Comparison of ENCODE assay signal across 8 cellular contexts in genomic region chr17:1709403-1709891, GRCh38. TPM values are rescaled to one million over a fixed set of nuclear protein-coding genes. Genes with fewer than 3 reads are reported as not detected.
DNase-seq lines count a peak whose midpoint lies in the region; ATAC-seq and TF ChIP-seq lines count a peak whose summit lies in the region.

No MANE protein-coding gene starts in this region.

- peak overlapping the region; percentile 88 for H3K4me3 ChIP-seq in urinary bladder (ENCODE audit: low read depth, low read length)

- H3K27ac Mint-ChIP-seq in activated naive CD4-positive, alpha-beta T cell treated with anti-CD3 and anti-CD28 coated beads, Interleukin-2, amount 50 U/mL, for 72 hours, result no peak overlapping the region
- no peak overlapping the region for H3K27ac Mint-ChIP-seq in dendritic cell treated with granulocyte-macrophage colony-stimulating factor and Interleukin-4, amounts not matched to agents 40 ng/mL and 50 ng/mL, for 4 days
- H3K27ac Mint-ChIP-seq in memory B cell, result no peak overlapping the region

- peaks cover 35% of the 10 kb centered on the region for H3K27me3 Mint-ChIP-seq in dendritic cell treated with granulocyte-macrophage colony-stimulating factor and Interleukin-4, amounts not matched to agents 40 ng/mL and 50 ng/mL, for 4 days
- H3K27me3 Mint-ChIP-seq in memory B cell, result peaks cover 28% of the 10 kb centered on the region

- DNase-seq in activated naive CD4-positive, alpha-beta T cell treated with anti-CD3 and anti-CD28 coated beads, Interleukin-2, amount 50 U/mL, for 72 hours (ENCODE audit: low spot score in 2 of 2), result no peak
- no peak for DNase-seq in activated naive CD4-positive, alpha-beta T cell treated with anti-CD3 and anti-CD28 coated beads, Interleukin-2, amount 50 U/mL, for 16 hours
- DNase-seq in memory B cell (ENCODE audit: low spot score in 2 of 2) (no peak), GM10266 (ENCODE audit: extremely low spot score) (no peak), NCI-H2196 (lab: John Stamatoyannopoulos, UW; ENCODE audit: unreplicated experiment) (no peak), GM13976 (ENCODE audit: low spot score) (no peak)

- WGBS in urinary bladder, result 8% methylated on average over 13 of the region's 13 CpGs

- H3K4me3 Mint-ChIP-seq in dendritic cell treated with granulocyte-macrophage colony-stimulating factor and Interleukin-4, amounts not matched to agents 40 ng/mL and 50 ng/mL, for 4 days, result peak overlapping the region; percentile 77
- peak overlapping the region; percentile 30 for H3K4me3 Mint-ChIP-seq in memory B cell

- H3K4me1 ChIP-seq in urinary bladder (ENCODE audit: insufficient read depth), result no peaks in the 10 kb centered on the region

- TF ChIP-seq CTCF in GM10266 (IDR thresholded peaks at IDR 0.05; ENCODE audit: control insufficient read depth, insufficient read depth, low read depth, missing control alignments) (no peak), GM13976 (IDR thresholded peaks at IDR 0.05; ENCODE audit: borderline replicate concordance, control extremely low read depth, extremely low read depth, insufficient read depth, missing control alignments) (no peak)

- in situ Hi-C loops in GM13976 (cut with MboI; ENCODE audit: low sequenced_read_pairs, unreplicated experiment), result loop anchor here (25.0 kb wide), 1 partner anchor 328 kb away; the partner anchor contains the start of genes DPH1, OVCA2 and RTN4RL1

- no peaks in the 10 kb centered on the region for H3K9me3 Mint-ChIP-seq in activated naive CD4-positive, alpha-beta T cell treated with anti-CD3 and anti-CD28 coated beads, Interleukin-2, amount 50 U/mL, for 72 hours
- H3K9me3 Mint-ChIP-seq in dendritic cell treated with granulocyte-macrophage colony-stimulating factor and Interleukin-4, amounts not matched to agents 40 ng/mL and 50 ng/mL, for 4 days, result no peaks in the 10 kb centered on the region
- H3K9me3 Mint-ChIP-seq in memory B cell, result no peaks in the 10 kb centered on the region

- H3K36me3 Mint-ChIP-seq in activated naive CD4-positive, alpha-beta T cell treated with anti-CD3 and anti-CD28 coated beads, Interleukin-2, amount 50 U/mL, for 72 hours, result peaks cover 0 to 9% of the 10 kb centered on the region in 2 donors
- peaks cover 42% of the 10 kb centered on the region for H3K36me3 Mint-ChIP-seq in dendritic cell treated with granulocyte-macrophage colony-stimulating factor and Interleukin-4, amounts not matched to agents 40 ng/mL and 50 ng/mL, for 4 days (ENCODE audit: low read depth)
- no peaks in the 10 kb centered on the region for H3K36me3 Mint-ChIP-seq in memory B cell

- H3K4me1 Mint-ChIP-seq in dendritic cell treated with granulocyte-macrophage colony-stimulating factor and Interleukin-4, amounts not matched to agents 40 ng/mL and 50 ng/mL, for 4 days (ENCODE audit: low read depth), result peaks cover 39% of the 10 kb centered on the region
- H3K4me1 Mint-ChIP-seq in memory B cell, result peaks cover 7% of the 10 kb centered on the region

- H3K27ac ChIP-seq in urinary bladder (ENCODE audit: low read depth), result no peak overlapping the region

- peak; percentile 16 to 39 for ATAC-seq in activated naive CD4-positive, alpha-beta T cell treated with anti-CD3 and anti-CD28 coated beads, Interleukin-2, amount 50 U/mL, for 72 hours
- no peak for ATAC-seq in memory B cell (ENCODE audit: low read depth)

- intact Hi-C loops in dendritic cell treated with granulocyte-macrophage colony-stimulating factor and Interleukin-4, amounts not matched to agents 40 ng/mL and 50 ng/mL, for 4 days (cut with micrococcal nuclease), result no loop called here

- H3K36me3 ChIP-seq in urinary bladder (ENCODE audit: insufficient read depth), result no peaks in the 10 kb centered on the region

RNA-seq across cellular contexts. Expression of gene TLCD2, which starts 0.7 kb away (rescaled TPM):
- total RNA-seq in activated naive CD4-positive, alpha-beta T cell treated with anti-CD3 and anti-CD28 coated beads, Interleukin-2, amount 50 U/mL, for 72 hours, result under 1 TPM; 0.10 to 0.25 TPM
- total RNA-seq in urinary bladder, result 3.8 TPM
- 4.6 TPM for polyA plus RNA-seq in urinary bladder

RNA-seq across cellular contexts. Expression of gene WDR81, which starts 15.1 kb away (rescaled TPM):
- total RNA-seq in activated naive CD4-positive, alpha-beta T cell treated with anti-CD3 and anti-CD28 coated beads, Interleukin-2, amount 50 U/mL, for 72 hours, result 10 to 100 TPM; 11.4 to 13.4 TPM
- total RNA-seq in urinary bladder, result 11.8 TPM
- polyA plus RNA-seq in urinary bladder, result 37.7 TPM

RNA-seq across cellular contexts. Expression of gene PRPF8, which starts 24.8 kb away (rescaled TPM):
- 100 to 1,000 TPM; 414 to 433 TPM for total RNA-seq in activated naive CD4-positive, alpha-beta T cell treated with anti-CD3 and anti-CD28 coated beads, Interleukin-2, amount 50 U/mL, for 72 hours
- total RNA-seq in urinary bladder, result 107 TPM
- polyA plus RNA-seq in urinary bladder, result 125 TPM

RNA-seq across cellular contexts. Expression of gene SERPINF2, which starts 33.2 kb away (rescaled TPM):
- total RNA-seq in activated naive CD4-positive, alpha-beta T cell treated with anti-CD3 and anti-CD28 coated beads, Interleukin-2, amount 50 U/mL, for 72 hours, result under 1 TPM in 1 of 2 donors, not detected in 1; 0.36 TPM
- 0.37 TPM for total RNA-seq in urinary bladder
- polyA plus RNA-seq in urinary bladder, result 21.3 TPM

RNA-seq across cellular contexts. Expression of gene SERPINF1, which starts 52.4 kb away (rescaled TPM):
- under 1 TPM in 1 of 2 donors, not detected in 1; 0.41 TPM for total RNA-seq in activated naive CD4-positive, alpha-beta T cell treated with anti-CD3 and anti-CD28 coated beads, Interleukin-2, amount 50 U/mL, for 72 hours
- total RNA-seq in urinary bladder, result 303 TPM
- polyA plus RNA-seq in urinary bladder, result 701 TPM
